Comparison of ENCODE assay signal across 10 cellular contexts in genomic region chr22:38270091-38270972, GRCh38. TPM values are rescaled to one million over a fixed set of nuclear protein-coding genes. Genes with fewer than 3 reads are reported as not detected.
A peak's percentile ranks its signal among the peaks of the same experiment; 100 is the strongest.
DNase-seq lines count a peak whose midpoint lies in the region; ATAC-seq and TF ChIP-seq lines count a peak whose summit lies in the region.
"Had no signal": no experiment of that assay in that cellular context is flagged by ENCODE, and none has a peak within 500 bp of the region (broad histone marks: within the 10 kb centered on the region; RNA-seq: fewer than 3 reads in every experiment).

No MANE protein-coding gene starts in this region.

- DNase-seq in SK-N-SH, result no peak
- no peak for DNase-seq in activated T-helper 1 cell treated with anti-CD3 and anti-CD28 coated beads, Interleukin-12 subunit alpha, Interleukin-12 subunit beta, Interleukin-2, Interleukin-4 antibody, amounts not matched to agents 30 ng/mL and 10 ng/mL and 1 ng/mL, durations not matched to agents 14 hours and 24 hours and 36 hours (ENCODE audit: low spot score)
- DNase-seq in islet precursor cell, result peak; percentile 87
- DNase-seq in stomach, result no peak
- no peak for DNase-seq in HuH-7 (ENCODE audit: low spot score)
- no peak for DNase-seq in COLO829 (ENCODE audit: low spot score)
- DNase-seq in stimulated activated CD4-positive, alpha-beta T cell treated with anti-CD3 and anti-CD28 coated beads, Interleukin-2, amount 100 ng/mL, for 48 hours, result no peak

- H3K4me2 ChIP-seq in SK-N-SH, result peak overlapping the region; percentile 79; the same call in 1 of the 2 replicates

- H3K27ac ChIP-seq in SK-N-SH (ENCODE audit: low read depth in 2 of 2, low read length in 1 of 2) (no peak overlapping the region; a peak in 1 of 4 replicates), stomach (peak overlapping the region; percentile 5 to 96 (median 48))
- H3K27ac ChIP-seq: 22Rv1 had no signal

- no peak for ATAC-seq in SK-N-SH treated with all-trans-retinoic acid at 6 μM for 48 hours

- peaks cover 8% of the 10 kb centered on the region for H3K27me3 Mint-ChIP-seq in activated T-helper 1 cell treated with anti-CD3 and anti-CD28 coated beads, Interleukin-12 subunit alpha, Interleukin-12 subunit beta, Interleukin-2, Interleukin-4 antibody, amounts not matched to agents 30 ng/mL and 10 ng/mL and 1 ng/mL, durations not matched to agents 14 hours and 24 hours and 36 hours (ENCODE audit: insufficient read depth)

- H3K4me3 ChIP-seq in SK-N-SH (ENCODE audit: low read depth in 2 of 2, low read length in 1 of 2), result no peak overlapping the region
- H3K4me3 ChIP-seq in stomach, result peak overlapping the region in 1 of 4 donors; percentile 4

- H3K9me3 Mint-ChIP-seq in activated T-helper 1 cell treated with anti-CD3 and anti-CD28 coated beads, Interleukin-12 subunit alpha, Interleukin-12 subunit beta, Interleukin-2, Interleukin-4 antibody, amounts not matched to agents 30 ng/mL and 10 ng/mL and 1 ng/mL, durations not matched to agents 14 hours and 24 hours and 36 hours, result no peaks in the 10 kb centered on the region
- H3K9me3 Mint-ChIP-seq: dendritic cell treated with granulocyte-macrophage colony-stimulating factor and Interleukin-4, amounts not matched to agents 40 ng/mL and 50 ng/mL, for 4 days had no signal

- H4K20me1 ChIP-seq in SK-N-SH (ENCODE audit: insufficient read depth), result peaks cover 37% of the 10 kb centered on the region

- no peak for TF ChIP-seq RAD21 in SK-N-SH (IDR thresholded peaks at IDR 0.05; ENCODE audit: low read length)

- peaks cover 8% of the 10 kb centered on the region for H3K36me3 Mint-ChIP-seq in activated T-helper 1 cell treated with anti-CD3 and anti-CD28 coated beads, Interleukin-12 subunit alpha, Interleukin-12 subunit beta, Interleukin-2, Interleukin-4 antibody, amounts not matched to agents 30 ng/mL and 10 ng/mL and 1 ng/mL, durations not matched to agents 14 hours and 24 hours and 36 hours (ENCODE audit: low read depth)

- H3K4me3 Mint-ChIP-seq in activated T-helper 1 cell treated with anti-CD3 and anti-CD28 coated beads, Interleukin-12 subunit alpha, Interleukin-12 subunit beta, Interleukin-2, Interleukin-4 antibody, amounts not matched to agents 30 ng/mL and 10 ng/mL and 1 ng/mL, durations not matched to agents 14 hours and 24 hours and 36 hours, result peak overlapping the region; percentile 87
- H3K4me3 Mint-ChIP-seq: dendritic cell treated with granulocyte-macrophage colony-stimulating factor and Interleukin-4, amounts not matched to agents 40 ng/mL and 50 ng/mL, for 4 days had no signal

- TF ChIP-seq CTCF in SK-N-SH (IDR thresholded peaks at IDR 0.05), result no peak
- no peak for TF ChIP-seq CTCF in stomach (IDR thresholded peaks at IDR 0.05)

- POLR2A ChIA-PET in SK-N-SH (lab: Yijun Ruan, JAX), result no interaction called here

- no peaks in the 10 kb centered on the region for H3K27me3 ChIP-seq in SK-N-SH (ENCODE audit: insufficient read depth)
- H3K27me3 ChIP-seq in stomach, result no peaks in the 10 kb centered on the region

- no peaks in the 10 kb centered on the region for H3K9me3 ChIP-seq in SK-N-SH
- H3K9me3 ChIP-seq in stomach, result no peaks in the 10 kb centered on the region

- H3K9ac ChIP-seq in SK-N-SH, result no peak overlapping the region

- CTCF ChIA-PET in SK-N-SH (lab: Yijun Ruan, JAX), result no interaction called here

- no peaks in the 10 kb centered on the region for H3K9me2 ChIP-seq in SK-N-SH

- 85% methylated on average over 4 of the region's 13 CpGs for WGBS in SK-N-SH (ENCODE audit: low lambda C conversion rate)
- 51 to 71% (median 64%) methylated on average over 8 to 13 of the region's 13 CpGs for WGBS in stomach, 5 donors

- H3K36me3 ChIP-seq in SK-N-SH (replicated peaks in 1 of 2; ENCODE audit: control insufficient read depth in 1 of 2, insufficient read depth in 2 of 2, low read length in 1 of 2) (no peaks in the 10 kb centered on the region), stomach (no peaks in the 10 kb centered on the region)

- TF ChIP-seq EP300 in SK-N-SH (IDR thresholded peaks at IDR 0.05; ENCODE audit: borderline replicate concordance in 1 of 2, low read depth in 1 of 2, low read length in 1 of 2), result no peak
- TF ChIP-seq EP300 in stomach (IDR thresholded peaks at IDR 0.05), result no peak

- no peak overlapping the region for H3K27ac Mint-ChIP-seq in activated T-helper 1 cell treated with anti-CD3 and anti-CD28 coated beads, Interleukin-12 subunit alpha, Interleukin-12 subunit beta, Interleukin-2, Interleukin-4 antibody, amounts not matched to agents 30 ng/mL and 10 ng/mL and 1 ng/mL, durations not matched to agents 14 hours and 24 hours and 36 hours
- H3K27ac Mint-ChIP-seq: dendritic cell treated with granulocyte-macrophage colony-stimulating factor and Interleukin-4, amounts not matched to agents 40 ng/mL and 50 ng/mL, for 4 days had no signal

- H2AFZ ChIP-seq in SK-N-SH (ENCODE audit: low read depth), result no peak overlapping the region

- H3K4me1 ChIP-seq in SK-N-SH (ENCODE audit: control insufficient read depth in 1 of 2, insufficient read depth in 2 of 2, low read depth in 1 of 2, low read length in 1 of 2) (peaks cover 0 to 14% of the 10 kb centered on the region in 2 experiments; a peak in 1 of 4 replicates), stomach (peaks cover 27 to 77% (median 59%) of the 10 kb centered on the region in 4 donors)

- H3F3A ChIP-seq in SK-N-SH (replicated peaks; ENCODE audit: insufficient read depth), result no peaks in the 10 kb centered on the region

- H3K4me1 Mint-ChIP-seq in activated T-helper 1 cell treated with anti-CD3 and anti-CD28 coated beads, Interleukin-12 subunit alpha, Interleukin-12 subunit beta, Interleukin-2, Interleukin-4 antibody, amounts not matched to agents 30 ng/mL and 10 ng/mL and 1 ng/mL, durations not matched to agents 14 hours and 24 hours and 36 hours (ENCODE audit: low read depth), result peaks cover 65% of the 10 kb centered on the region

- TF ChIP-seq POLR2A in stomach (IDR thresholded peaks at IDR 0.05), result no peak

- intact Hi-C loops in activated T-helper 1 cell treated with anti-CD3 and anti-CD28 coated beads, Interleukin-12 subunit alpha, Interleukin-12 subunit beta, Interleukin-2, Interleukin-4 antibody, amounts not matched to agents 30 ng/mL and 10 ng/mL and 1 ng/mL, durations not matched to agents 14 hours and 24 hours and 36 hours (cut with micrococcal nuclease), result loop anchor here (5.0 kb wide), 1 partner anchor 68 kb away; the partner anchor contains the start of gene MAFF
- intact Hi-C loops in stomach (cut with DNase I; ENCODE audit: low total_unique reads), result no loop called here

- H3K79me2 ChIP-seq in SK-N-SH (ENCODE audit: insufficient read depth), result peaks cover 73% of the 10 kb centered on the region

TF ChIP-seq in SK-N-SH, 30 proteins besides CTCF, POLR2A, EP300 and RAD21 (continues in another document):
- TF ChIP-seq GATA2 (CRISPR knock-in tag; IDR thresholded peaks at IDR 0.05), result no peak
- TF ChIP-seq POLR2AphosphoS5 (IDR thresholded peaks at IDR 0.05; ENCODE audit: low read depth, low read length), result no peak
- TF ChIP-seq YY1 (IDR thresholded peaks at IDR 0.05; ENCODE audit: low read depth), result no peak
- no peak for TF ChIP-seq CHD2 (IDR thresholded peaks at IDR 0.05; ENCODE audit: low read length, partially characterized antibody)
- no peak for TF ChIP-seq FOXM1 (IDR thresholded peaks at IDR 0.05; ENCODE audit: low read depth)
- TF ChIP-seq, protein P1, sequence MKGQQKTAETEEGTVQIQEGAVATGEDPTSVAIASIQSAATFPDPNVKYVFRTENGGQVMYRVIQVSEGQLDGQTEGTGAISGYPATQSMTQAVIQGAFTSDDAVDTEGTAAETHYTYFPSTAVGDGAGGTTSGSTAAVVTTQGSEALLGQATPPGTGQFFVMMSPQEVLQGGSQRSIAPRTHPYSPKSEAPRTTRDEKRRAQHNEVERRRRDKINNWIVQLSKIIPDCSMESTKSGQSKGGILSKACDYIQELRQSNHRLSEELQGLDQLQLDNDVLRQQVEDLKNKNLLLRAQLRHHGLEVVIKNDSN (IDR thresholded peaks at IDR 0.05; ENCODE audit: borderline replicate concordance, low read depth), result no peak
- no peak for TF ChIP-seq RXRA (IDR thresholded peaks at IDR 0.05; ENCODE audit: borderline replicate concordance, low read depth)
- no peak for TF ChIP-seq RCOR1 (IDR thresholded peaks at IDR 0.05; ENCODE audit: low read length)

TF ChIP-seq in SK-N-SH treated with all-trans-retinoic acid at 6 μM for 48 hours, 23 proteins besides CTCF, POLR2A, EP300 and RAD21:
- TF ChIP-seq OSR1 (CRISPR knock-in tag; IDR thresholded peaks at IDR 0.05), result no peak
- no peak for TF ChIP-seq TCF4 (CRISPR knock-in tag; IDR thresholded peaks at IDR 0.05; ENCODE audit: borderline replicate concordance)
- TF ChIP-seq ZC3H10 (CRISPR knock-in tag; IDR thresholded peaks at IDR 0.05), result no peak
- TF ChIP-seq CREB5 (CRISPR knock-in tag; IDR thresholded peaks at IDR 0.05; ENCODE audit: low read depth), result no peak
- TF ChIP-seq RARB (CRISPR knock-in tag; IDR thresholded peaks at IDR 0.05), result no peak

RNA-seq across cellular contexts. Expression of gene TMEM184B, which starts 2.5 kb away (rescaled TPM):
- polyA plus RNA-seq in SK-N-SH (2012; rRNA removed), result 17.4 and 25.3 TPM in 2 replicates
- polyA plus RNA-seq in SK-N-SH (2012; cell fraction: cytosol; rRNA removed), result 13.1 and 18.7 TPM in 2 replicates
- 42.9 and 45.0 TPM in 2 replicates for polyA plus RNA-seq in SK-N-SH (2012; cell fraction: nucleus; rRNA removed)
- 36.6 and 39.1 TPM in 2 replicates for total RNA-seq in activated T-helper 1 cell treated with anti-CD3 and anti-CD28 coated beads, Interleukin-12 subunit alpha, Interleukin-12 subunit beta, Interleukin-2, Interleukin-4 antibody, amounts not matched to agents 30 ng/mL and 10 ng/mL and 1 ng/mL, durations not matched to agents 14 hours and 24 hours and 36 hours
- total RNA-seq in stomach, result 100 to 1,000 TPM in 1 of 5 donors, 10 to 100 TPM in 4; 27.0 to 110 (median 75.9) TPM
- polyA plus RNA-seq in stomach, result 10 to 100 TPM in 2 of 3 donors, 1 to 10 TPM in 1; 10.0 to 13.8 (median 10.8) TPM

RNA-seq across cellular contexts. Expression of gene CSNK1E, which starts 46.9 kb away (rescaled TPM):
- 126 and 130 TPM in 2 replicates for polyA plus RNA-seq in SK-N-SH (2012; rRNA removed)
- polyA plus RNA-seq in SK-N-SH (2012; cell fraction: cytosol; rRNA removed), result 57.8 and 84.5 TPM in 2 replicates
- polyA plus RNA-seq in SK-N-SH (2012; cell fraction: nucleus; rRNA removed), result 236 and 305 TPM in 2 replicates
- total RNA-seq in activated T-helper 1 cell treated with anti-CD3 and anti-CD28 coated beads, Interleukin-12 subunit alpha, Interleukin-12 subunit beta, Interleukin-2, Interleukin-4 antibody, amounts not matched to agents 30 ng/mL and 10 ng/mL and 1 ng/mL, durations not matched to agents 14 hours and 24 hours and 36 hours, result 151 and 154 TPM in 2 replicates
- 100 to 1,000 TPM in 2 of 5 donors, 10 to 100 TPM in 3; 19.4 to 135 (median 93.9) TPM for total RNA-seq in stomach
- polyA plus RNA-seq in stomach, result 10 to 100 TPM; 47.5 to 69.3 (median 66.9) TPM

Comparison
In these comparisons a context has a peak if more than half of its experiments do, and no peak if none do; other contexts are left out.
1. H3K27ac ChIP-seq: peak in stomach (5 of 5); none in SK-N-SH (0 of 2).